ENCODE assay signal across 19 cellular contexts in the genomic region with DNA sequence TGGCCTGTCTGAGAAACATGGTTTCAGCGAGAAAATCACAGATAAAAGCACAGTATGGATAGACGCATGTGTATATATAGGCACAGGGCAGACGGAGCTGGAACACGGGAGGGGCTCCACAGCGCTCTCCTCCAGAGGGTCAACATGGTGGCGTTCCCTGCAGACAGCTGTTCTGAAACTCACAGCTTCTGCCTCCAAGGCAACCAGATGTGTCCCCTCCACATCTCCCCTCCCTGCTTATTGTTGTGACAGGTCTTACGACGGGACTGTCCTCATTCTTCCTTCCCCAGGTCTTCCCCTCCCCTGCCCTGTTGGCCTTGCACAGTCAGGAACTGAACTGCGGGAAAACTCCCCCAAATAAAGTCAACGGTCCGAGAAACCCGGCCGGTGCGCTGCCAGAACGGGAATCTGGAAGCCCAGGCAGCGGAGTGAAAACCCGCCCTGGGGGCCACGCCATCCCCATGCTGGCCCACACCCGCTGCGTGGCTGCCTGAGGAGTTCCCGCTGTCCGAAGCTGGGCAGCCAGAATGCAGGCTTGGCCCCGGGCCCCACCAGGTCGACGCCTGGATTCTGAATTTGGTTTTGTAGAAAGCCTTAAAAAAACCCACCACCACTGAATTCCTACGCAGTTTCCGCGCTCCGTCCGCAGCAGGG. TPM values are rescaled to one million over a fixed set of nuclear protein-coding genes. Genes with fewer than 3 reads are reported as not detected.
DNase-seq lines count a peak whose midpoint lies in the region; ATAC-seq and TF ChIP-seq lines count a peak whose summit lies in the region.
"Had no signal": no experiment of that assay in that cellular context is flagged by ENCODE, and none has a peak within 500 bp of the region (broad histone marks: within the 10 kb centered on the region; RNA-seq: fewer than 3 reads in every experiment).

No MANE protein-coding gene starts in this region.

- BruUV-seq in A673 (replicated peaks; lab: Mats Ljungman, UMichigan), result no TSS peak

- no peak for DNase-seq in A673 (ENCODE audit: low spot score)
- no peak for DNase-seq in CD4-positive, alpha-beta T cell
- DNase-seq in SK-N-MC (ENCODE audit: low read depth, low spot score), result no peak
- no peak for DNase-seq in nephron progenitor cell
- no peak for DNase-seq in DMS 273 treated with DMSO at 0.1 percent for 48 hours (lab: John Stamatoyannopoulos, UW)
- no peak for DNase-seq in islet precursor cell
- DNase-seq in T-helper 1 cell, result no peak
- DNase-seq: activated gamma-delta T cell, DMS79, NCI-H1105 treated with DMSO at 0.1 percent for 48 hours, NCI-H510A had no signal

- no peaks in the 10 kb centered on the region for H3K27me3 Mint-ChIP-seq in CD4-positive, alpha-beta T cell
- no peaks in the 10 kb centered on the region for H3K27me3 Mint-ChIP-seq in nephron progenitor cell (ENCODE audit: low read depth, poor library complexity)
- H3K27me3 Mint-ChIP-seq: IgD-negative memory B cell had no signal

- H3K36me3 ChIP-seq in A673 (ENCODE audit: insufficient read depth, low read length, poor library complexity, severe bottlenecking) (peaks cover 44% of the 10 kb centered on the region), SK-N-MC (ENCODE audit: insufficient read depth, low read length) (peaks cover 57% of the 10 kb centered on the region)
- H3K36me3 ChIP-seq: ovary had no signal

- peak overlapping the region; percentile 56 for H3K27ac Mint-ChIP-seq in CD4-positive, alpha-beta T cell
- peak overlapping the region; percentile 94 for H3K27ac Mint-ChIP-seq in nephron progenitor cell
- H3K27ac Mint-ChIP-seq: T-helper 1 cell treated with Interleukin-12 subunit alpha and Interleukin-12 subunit beta and Interleukin-4 antibody, amounts not matched to agents 30 μg/mL and 1 μg/mL, for 36 hours had no signal

- H3K36me3 Mint-ChIP-seq in CD4-positive, alpha-beta T cell (ENCODE audit: low read depth), result peaks cover 10% of the 10 kb centered on the region
- H3K36me3 Mint-ChIP-seq in nephron progenitor cell (ENCODE audit: low read depth), result peaks cover 10% of the 10 kb centered on the region

- peaks cover 30% of the 10 kb centered on the region for H3K4me1 ChIP-seq in A673 (ENCODE audit: insufficient read depth, low read length, poor library complexity, severe bottlenecking)

- CTCF ChIA-PET in A673 (lab: Charles Lee), result no interaction called here
- CTCF ChIA-PET in CD4-positive, alpha-beta T cell (lab: Charles Lee), result no interaction called here

- no peak overlapping the region for H3K9ac ChIP-seq in SK-N-MC (ENCODE audit: insufficient read length)

- POLR2A ChIA-PET in A673 (lab: Charles Lee; ENCODE audit: low non-redundant PET), result interaction anchor here (0.6 kb wide), 1 partner anchor 205 kb away, joined by 3 read pairs; no protein-coding TSS in a partner anchor
- POLR2A ChIA-PET in CD4-positive, alpha-beta T cell (lab: Charles Lee), result no interaction called here

- TF ChIP-seq CTCF in A673 (conservative IDR thresholded peaks at IDR 0.05; ENCODE audit: low read depth, low read length) (no peak), nephron progenitor cell (IDR thresholded peaks at IDR 0.05) (no peak)
- TF ChIP-seq CTCF in CD4-positive, alpha-beta T cell (IDR thresholded peaks at IDR 0.05), result no peak

- H3K4me3 Mint-ChIP-seq in CD4-positive, alpha-beta T cell, result peak overlapping the region; percentile 51
- no peak overlapping the region for H3K4me3 Mint-ChIP-seq in nephron progenitor cell
- H3K4me3 Mint-ChIP-seq: T-helper 1 cell treated with Interleukin-12 subunit alpha and Interleukin-12 subunit beta and Interleukin-4 antibody, amounts not matched to agents 30 μg/mL and 1 μg/mL, for 36 hours had no signal

- intact Hi-C loops in A673 (cut with micrococcal nuclease; ENCODE audit: unreplicated experiment), result loop anchor here (5.0 kb wide), 1 partner anchor 182 kb away; no protein-coding TSS in a partner anchor
- intact Hi-C loops in CD4-positive, alpha-beta T cell (cut with DNase I, micrococcal nuclease), result loop anchor here in 1 of 2 experiments (5.0 kb wide), 1 partner anchor 103 kb away; the partner anchor contains the start of genes LSM7 and SPPL2B

- no peaks in the 10 kb centered on the region for H3K9me3 ChIP-seq in A673 (ENCODE audit: low read depth, low read length, poor library complexity, severe bottlenecking)
- H3K9me3 ChIP-seq in CD4-positive, alpha-beta T cell (ENCODE audit: control insufficient read depth, low read length), result no peaks in the 10 kb centered on the region
- H3K9me3 ChIP-seq in SK-N-MC (ENCODE audit: low read depth, low read length), result no peaks in the 10 kb centered on the region
- H3K9me3 ChIP-seq: ovary, SJSA1, vagina had no signal

- H3K4me3 ChIP-seq in A673 (ENCODE audit: low read depth, low read length, poor library complexity, severe bottlenecking) (no peak overlapping the region), SK-N-MC (no peak overlapping the region)
- H3K4me3 ChIP-seq: coronary artery, lung, ovary, SJSA1, vagina had no signal

- no peaks in the 10 kb centered on the region for H3K9me3 Mint-ChIP-seq in CD4-positive, alpha-beta T cell
- no peaks in the 10 kb centered on the region for H3K9me3 Mint-ChIP-seq in nephron progenitor cell
- H3K9me3 Mint-ChIP-seq: IgD-negative memory B cell; T-helper 1 cell treated with Interleukin-12 subunit alpha and Interleukin-12 subunit beta and Interleukin-4 antibody, amounts not matched to agents 30 μg/mL and 1 μg/mL, for 36 hours had no signal

- peak overlapping the region; percentile 99 for H3K27ac ChIP-seq in A673 (ENCODE audit: low read depth, low read length, poor library complexity, severe bottlenecking)
- no peak overlapping the region for H3K27ac ChIP-seq in CD4-positive, alpha-beta T cell (ENCODE audit: low read depth, low read length)
- peak overlapping the region; percentile 99; the same call in 1 of the 2 replicates for H3K27ac ChIP-seq in SK-N-MC
- H3K27ac ChIP-seq: coronary artery, ovary, SJSA1, vagina had no signal

- H3K27me3 ChIP-seq in A673 (replicated peaks; ENCODE audit: insufficient read depth, low read depth, low read length, poor library complexity), result no peaks in the 10 kb centered on the region
- no peaks in the 10 kb centered on the region for H3K27me3 ChIP-seq in CD4-positive, alpha-beta T cell (ENCODE audit: control insufficient read depth, insufficient read depth, low read length)
- H3K27me3 ChIP-seq: ovary, SJSA1, vagina had no signal

- ATAC-seq in CD4-positive, alpha-beta T cell (ENCODE audit: poor library complexity), result no peak
- ATAC-seq in GM19397 (IDR thresholded peaks at IDR 0.05; ENCODE audit: unreplicated experiment), result no peak

- peaks cover 15% of the 10 kb centered on the region for H3K4me1 Mint-ChIP-seq in CD4-positive, alpha-beta T cell (ENCODE audit: low read depth)
- H3K4me1 Mint-ChIP-seq in nephron progenitor cell, result peaks cover 36% of the 10 kb centered on the region

RNA-seq across cellular contexts. Expression of gene TIMM13, which starts 2.7 kb away (rescaled TPM):
- total RNA-seq in A673 (2021), result 206 and 213 TPM in 2 replicates
- total RNA-seq in CD4-positive, alpha-beta T cell, result 10 to 100 TPM; 17.3 to 22.3 TPM

RNA-seq across cellular contexts. Expression of gene LMNB2, which starts 26.7 kb away (rescaled TPM):
- 241 and 243 TPM in 2 replicates for total RNA-seq in A673 (2021)
- 1 to 10 TPM; 9.7 to 10.0 TPM for total RNA-seq in CD4-positive, alpha-beta T cell

RNA-seq across cellular contexts. Expression of gene GADD45B, which starts 45.9 kb away (rescaled TPM):
- total RNA-seq in A673 (2021), result 12.3 and 16.4 TPM in 2 replicates
- total RNA-seq in CD4-positive, alpha-beta T cell, result 100 to 1,000 TPM; 284 to 285 TPM

Comparison
In these comparisons a context has a peak if more than half of its experiments do, and no peak if none do; other contexts are left out.
1. RNA of gene LMNB2, which starts 26.7 kb away (total RNA-seq): 241 to 243 TPM in A673; 9.7 to 10.0 TPM in CD4-positive, alpha-beta T cell; every median in the first group is over 10 times any median in the second.
2. RNA of gene GADD45B, which starts 45.9 kb away (total RNA-seq): 284 to 285 TPM in CD4-positive, alpha-beta T cell; 12.3 to 16.4 TPM in A673; every median in the first group is over 10 times any median in the second.